ENCODE assay signal across 14 cellular contexts in the genomic region with DNA sequence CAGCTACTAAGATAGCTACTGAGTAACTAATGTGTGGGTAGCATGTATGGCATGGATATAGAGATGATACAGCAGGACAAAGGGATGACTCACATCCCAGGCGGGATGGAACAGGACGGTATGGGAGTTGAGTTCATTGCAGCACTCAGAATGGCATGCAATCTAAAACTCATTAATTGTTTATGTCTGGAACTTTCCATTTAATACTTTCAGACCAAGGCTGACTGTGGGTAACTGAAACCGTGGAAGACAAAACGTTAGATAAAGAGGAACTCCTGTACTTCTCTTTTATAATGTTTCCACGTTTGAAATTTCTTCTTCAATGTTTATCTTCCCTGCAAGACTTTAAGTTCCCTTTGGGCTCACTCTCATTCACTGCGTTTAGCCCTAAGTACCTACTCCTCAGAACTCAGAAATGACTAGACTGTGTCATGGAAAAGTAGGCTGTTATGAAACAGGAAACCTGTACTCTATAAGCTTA.
DNase-seq lines count a peak whose midpoint lies in the region; ATAC-seq and TF ChIP-seq lines count a peak whose summit lies in the region.
"Had no signal": no experiment of that assay in that cellular context is flagged by ENCODE, and none has a peak within 500 bp of the region (broad histone marks: within the 10 kb centered on the region; RNA-seq: fewer than 3 reads in every experiment).

No MANE protein-coding gene starts in this region.

- TF ChIP-seq CTCF in HFF-Myc (IDR thresholded peaks at IDR 0.05; ENCODE audit: low read depth, low read length, missing control alignments) = no peak

- H3K27ac ChIP-seq in skin epidermis = peak overlapping the region in 11 of 21 experiments; percentile 4 to 63 (median 45)
- H3K27ac ChIP-seq: KMS-11 had no signal

- H3K9me3 Mint-ChIP-seq in activated naive CD4-positive, alpha-beta T cell treated with anti-CD3 and anti-CD28 coated beads, Interleukin-2, amount 50 U/mL, for 72 hours = no peaks in the 10 kb centered on the region
- H3K9me3 Mint-ChIP-seq: activated T-cell treated with anti-CD3 and anti-CD28 coated beads, Interleukin-2, amount 50 U/mL, for 4 hours; natural killer cell treated with Interleukin-12 subunit alpha and Interleukin-12 subunit beta and Interleukin-15 and Interleukin-18, amount 100 ng/mL, for 72 hours had no signal

- H3K36me3 Mint-ChIP-seq in activated naive CD4-positive, alpha-beta T cell treated with anti-CD3 and anti-CD28 coated beads, Interleukin-2, amount 50 U/mL, for 72 hours = no peaks in the 10 kb centered on the region
- H3K36me3 Mint-ChIP-seq: natural killer cell treated with Interleukin-12 subunit alpha and Interleukin-12 subunit beta and Interleukin-15 and Interleukin-18, amount 100 ng/mL, for 72 hours had no signal

- no peak for ATAC-seq in activated naive CD4-positive, alpha-beta T cell treated with anti-CD3 and anti-CD28 coated beads, Interleukin-2, amount 50 U/mL, for 72 hours
- ATAC-seq in GM21367 (IDR thresholded peaks at IDR 0.05; ENCODE audit: unreplicated experiment) = no peak
- ATAC-seq: activated T-cell treated with anti-CD3 and anti-CD28 coated beads, Interleukin-2, amount 50 U/mL, for 4 hours; natural killer cell treated with Interleukin-12 subunit alpha and Interleukin-12 subunit beta and Interleukin-15 and Interleukin-18, amount 100 ng/mL, for 72 hours had no signal

- no peak overlapping the region for H3K4me3 ChIP-seq in HFF-Myc (replicated peaks; ENCODE audit: low read depth, low read length)
- no peak overlapping the region for H3K4me3 ChIP-seq in skin epidermis

- DNase-seq in HFF-Myc (ENCODE audit: extremely low read depth, low read depth) (peak; percentile 70), SKM-1 (lab: John Stamatoyannopoulos, UW; ENCODE audit: unreplicated experiment) (peak; percentile 76), fibroblast of peridontal ligament (ENCODE audit: extremely low read depth) (peak; percentile 63), NCI-H1105 (lab: John Stamatoyannopoulos, UW) (no peak), SIG-M5 (lab: John Stamatoyannopoulos, UW) (no peak)
- no peak for DNase-seq in activated naive CD4-positive, alpha-beta T cell treated with anti-CD3 and anti-CD28 coated beads, Interleukin-2, amount 50 U/mL, for 72 hours (ENCODE audit: low spot score in 2 of 2)
- DNase-seq: activated T-cell treated with anti-CD3 and anti-CD28 coated beads, Interleukin-2, amount 50 U/mL, for 4 hours; GF-D8; hypothalamus; stimulated activated CD4-positive, alpha-beta T cell treated with anti-CD3 and anti-CD28 coated beads, Interleukin-1b, Interleukin-23, amount 100 ng/mL, for 48 hours had no signal

- no peak overlapping the region for H3K27ac Mint-ChIP-seq in activated naive CD4-positive, alpha-beta T cell treated with anti-CD3 and anti-CD28 coated beads, Interleukin-2, amount 50 U/mL, for 72 hours
- H3K27ac Mint-ChIP-seq: natural killer cell treated with Interleukin-12 subunit alpha and Interleukin-12 subunit beta and Interleukin-15 and Interleukin-18, amount 100 ng/mL, for 72 hours had no signal

Comparison
In these comparisons a context has a peak if more than half of its experiments do, and no peak if none do; other contexts are left out.
1. DNase-seq: peak in HFF-Myc (single experiment), SKM-1 (single experiment) and fibroblast of peridontal ligament (single experiment); none in NCI-H1105 (single experiment), activated naive CD4-positive, alpha-beta T cell treated with anti-CD3 and anti-CD28 coated beads, Interleukin-2, amount 50 U/mL, for 72 hours (0 of 2) and SIG-M5 (single experiment).